2 cellular contexts compared by ENCODE assay signal in the genomic region with DNA sequence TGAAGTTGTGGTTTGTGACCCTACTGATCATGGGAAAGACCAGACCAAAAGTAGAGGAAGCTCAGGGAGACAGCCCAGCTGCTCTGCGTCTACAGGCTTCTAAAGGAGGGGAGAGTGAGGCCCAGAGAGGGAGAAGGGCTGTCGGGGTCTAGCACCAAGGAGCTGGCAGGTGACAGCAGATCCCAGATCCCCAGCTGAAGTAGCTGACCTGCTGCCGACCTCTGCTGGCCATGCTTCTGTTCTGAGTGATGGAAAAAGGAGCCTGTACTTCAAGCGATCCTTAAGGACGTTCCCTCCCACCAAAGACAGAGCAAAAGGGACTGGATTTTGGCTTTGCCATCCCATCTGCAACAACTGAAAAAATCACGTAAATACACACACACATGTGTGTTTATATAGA.
A peak's percentile ranks its signal among the peaks of the same experiment; 100 is the strongest.
TF ChIP-seq lines count a peak whose summit lies in the region.

No MANE protein-coding gene starts in this region.

TF ChIP-seq in HEK293T, 16 proteins besides CTCF, POLR2A, EP300 and RAD21:
- TF ChIP-seq SUZ12 (IDR thresholded peaks at IDR 0.05): no peak
- TF ChIP-seq, protein P1, sequence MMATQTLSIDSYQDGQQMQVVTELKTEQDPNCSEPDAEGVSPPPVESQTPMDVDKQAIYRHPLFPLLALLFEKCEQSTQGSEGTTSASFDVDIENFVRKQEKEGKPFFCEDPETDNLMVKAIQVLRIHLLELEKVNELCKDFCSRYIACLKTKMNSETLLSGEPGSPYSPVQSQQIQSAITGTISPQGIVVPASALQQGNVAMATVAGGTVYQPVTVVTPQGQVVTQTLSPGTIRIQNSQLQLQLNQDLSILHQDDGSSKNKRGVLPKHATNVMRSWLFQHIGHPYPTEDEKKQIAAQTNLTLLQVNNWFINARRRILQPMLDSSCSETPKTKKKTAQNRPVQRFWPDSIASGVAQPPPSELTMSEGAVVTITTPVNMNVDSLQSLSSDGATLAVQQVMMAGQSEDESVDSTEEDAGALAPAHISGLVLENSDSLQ (IDR thresholded peaks at IDR 0.05): peak; percentile 45; the same call in 1 of the 2 replicates

TF ChIP-seq in K562, 482 proteins besides CTCF, POLR2A, EP300 and RAD21:
- TF ChIP-seq, protein P2, sequence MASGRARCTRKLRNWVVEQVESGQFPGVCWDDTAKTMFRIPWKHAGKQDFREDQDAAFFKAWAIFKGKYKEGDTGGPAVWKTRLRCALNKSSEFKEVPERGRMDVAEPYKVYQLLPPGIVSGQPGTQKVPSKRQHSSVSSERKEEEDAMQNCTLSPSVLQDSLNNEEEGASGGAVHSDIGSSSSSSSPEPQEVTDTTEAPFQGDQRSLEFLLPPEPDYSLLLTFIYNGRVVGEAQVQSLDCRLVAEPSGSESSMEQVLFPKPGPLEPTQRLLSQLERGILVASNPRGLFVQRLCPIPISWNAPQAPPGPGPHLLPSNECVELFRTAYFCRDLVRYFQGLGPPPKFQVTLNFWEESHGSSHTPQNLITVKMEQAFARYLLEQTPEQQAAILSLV (tag; IDR thresholded peaks at IDR 0.05): no peak
- no peak for TF ChIP-seq KDM4B (IDR thresholded peaks at IDR 0.05; ENCODE audit: borderline replicate concordance in 2 of 2, low read depth in 1 of 2)
- no peak for TF ChIP-seq ATF7 (IDR thresholded peaks at IDR 0.05)
- TF ChIP-seq MXI1 (IDR thresholded peaks at IDR 0.05; ENCODE audit: low read depth, low read length): no peak
- TF ChIP-seq, protein P3, sequence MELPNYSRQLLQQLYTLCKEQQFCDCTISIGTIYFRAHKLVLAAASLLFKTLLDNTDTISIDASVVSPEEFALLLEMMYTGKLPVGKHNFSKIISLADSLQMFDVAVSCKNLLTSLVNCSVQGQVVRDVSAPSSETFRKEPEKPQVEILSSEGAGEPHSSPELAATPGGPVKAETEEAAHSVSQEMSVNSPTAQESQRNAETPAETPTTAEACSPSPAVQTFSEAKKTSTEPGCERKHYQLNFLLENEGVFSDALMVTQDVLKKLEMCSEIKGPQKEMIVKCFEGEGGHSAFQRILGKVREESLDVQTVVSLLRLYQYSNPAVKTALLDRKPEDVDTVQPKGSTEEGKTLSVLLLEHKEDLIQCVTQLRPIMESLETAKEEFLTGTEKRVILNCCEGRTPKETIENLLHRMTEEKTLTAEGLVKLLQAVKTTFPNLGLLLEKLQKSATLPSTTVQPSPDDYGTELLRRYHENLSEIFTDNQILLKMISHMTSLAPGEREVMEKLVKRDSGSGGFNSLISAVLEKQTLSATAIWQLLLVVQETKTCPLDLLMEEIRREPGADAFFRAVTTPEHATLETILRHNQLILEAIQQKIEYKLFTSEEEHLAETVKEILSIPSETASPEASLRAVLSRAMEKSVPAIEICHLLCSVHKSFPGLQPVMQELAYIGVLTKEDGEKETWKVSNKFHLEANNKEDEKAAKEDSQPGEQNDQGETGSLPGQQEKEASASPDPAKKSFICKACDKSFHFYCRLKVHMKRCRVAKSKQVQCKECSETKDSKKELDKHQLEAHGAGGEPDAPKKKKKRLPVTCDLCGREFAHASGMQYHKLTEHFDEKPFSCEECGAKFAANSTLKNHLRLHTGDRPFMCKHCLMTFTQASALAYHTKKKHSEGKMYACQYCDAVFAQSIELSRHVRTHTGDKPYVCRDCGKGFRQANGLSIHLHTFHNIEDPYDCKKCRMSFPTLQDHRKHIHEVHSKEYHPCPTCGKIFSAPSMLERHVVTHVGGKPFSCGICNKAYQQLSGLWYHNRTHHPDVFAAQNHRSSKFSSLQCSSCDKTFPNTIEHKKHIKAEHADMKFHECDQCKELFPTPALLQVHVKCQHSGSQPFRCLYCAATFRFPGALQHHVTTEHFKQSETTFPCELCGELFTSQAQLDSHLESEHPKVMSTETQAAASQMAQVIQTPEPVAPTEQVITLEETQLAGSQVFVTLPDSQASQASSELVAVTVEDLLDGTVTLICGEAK (IDR thresholded peaks at IDR 0.05): no peak
- TF ChIP-seq, protein P3 (CRISPR knock-in tag; IDR thresholded peaks at IDR 0.05): no peak
- TF ChIP-seq CSDE1 (IDR thresholded peaks at IDR 0.05): no peak
- TF ChIP-seq KLF13 (tag; IDR thresholded peaks at IDR 0.05; ENCODE audit: borderline replicate concordance, low read depth): no peak
- TF ChIP-seq ZNF175 (CRISPR knock-in tag; IDR thresholded peaks at IDR 0.05; ENCODE audit: low read depth): no peak
- TF ChIP-seq, protein P4, sequence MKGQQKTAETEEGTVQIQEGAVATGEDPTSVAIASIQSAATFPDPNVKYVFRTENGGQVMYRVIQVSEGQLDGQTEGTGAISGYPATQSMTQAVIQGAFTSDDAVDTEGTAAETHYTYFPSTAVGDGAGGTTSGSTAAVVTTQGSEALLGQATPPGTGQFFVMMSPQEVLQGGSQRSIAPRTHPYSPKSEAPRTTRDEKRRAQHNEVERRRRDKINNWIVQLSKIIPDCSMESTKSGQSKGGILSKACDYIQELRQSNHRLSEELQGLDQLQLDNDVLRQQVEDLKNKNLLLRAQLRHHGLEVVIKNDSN (CRISPR knock-in tag; IDR thresholded peaks at IDR 0.05): no peak
- TF ChIP-seq, protein P5, sequence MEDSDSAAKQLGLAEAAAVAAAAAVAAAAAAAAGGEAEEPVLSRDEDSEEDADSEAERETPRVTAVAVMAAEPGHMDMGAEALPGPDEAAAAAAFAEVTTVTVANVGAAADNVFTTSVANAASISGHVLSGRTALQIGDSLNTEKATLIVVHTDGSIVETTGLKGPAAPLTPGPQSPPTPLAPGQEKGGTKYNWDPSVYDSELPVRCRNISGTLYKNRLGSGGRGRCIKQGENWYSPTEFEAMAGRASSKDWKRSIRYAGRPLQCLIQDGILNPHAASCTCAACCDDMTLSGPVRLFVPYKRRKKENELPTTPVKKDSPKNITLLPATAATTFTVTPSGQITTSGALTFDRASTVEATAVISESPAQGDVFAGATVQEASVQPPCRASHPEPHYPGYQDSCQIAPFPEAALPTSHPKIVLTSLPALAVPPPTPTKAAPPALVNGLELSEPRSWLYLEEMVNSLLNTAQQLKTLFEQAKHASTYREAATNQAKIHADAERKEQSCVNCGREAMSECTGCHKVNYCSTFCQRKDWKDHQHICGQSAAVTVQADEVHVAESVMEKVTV (CRISPR knock-in tag; IDR thresholded peaks at IDR 0.05): 0 out of 2 replicates have a peak, but pooled peaks have one; percentile 22
- TF ChIP-seq, protein P1 (IDR thresholded peaks at IDR 0.05): peak; percentile 72
